In genomic region chr10:51709324-51709972, GRCh38 we compare ENCODE assay signal across 1 cellular context.
TF ChIP-seq lines count a peak whose summit lies in the region.

No MANE protein-coding gene starts in this region.

TF ChIP-seq in WTC11, 78 proteins besides CTCF, POLR2A, EP300 and RAD21 (continued from another document):
- TF ChIP-seq STAT6 (CRISPR knock-in tag; conservative IDR thresholded peaks at IDR 0.05; ENCODE audit: low read depth) (no peak), SOX15 (CRISPR knock-in tag; IDR thresholded peaks at IDR 0.05) (no peak), NFYB (CRISPR knock-in tag; conservative IDR thresholded peaks at IDR 0.05; ENCODE audit: low read depth) (no peak), RORB (CRISPR knock-in tag; IDR thresholded peaks at IDR 0.05) (no peak), ATF1 (CRISPR knock-in tag; IDR thresholded peaks at IDR 0.05) (no peak)
- TF ChIP-seq, protein P1, sequence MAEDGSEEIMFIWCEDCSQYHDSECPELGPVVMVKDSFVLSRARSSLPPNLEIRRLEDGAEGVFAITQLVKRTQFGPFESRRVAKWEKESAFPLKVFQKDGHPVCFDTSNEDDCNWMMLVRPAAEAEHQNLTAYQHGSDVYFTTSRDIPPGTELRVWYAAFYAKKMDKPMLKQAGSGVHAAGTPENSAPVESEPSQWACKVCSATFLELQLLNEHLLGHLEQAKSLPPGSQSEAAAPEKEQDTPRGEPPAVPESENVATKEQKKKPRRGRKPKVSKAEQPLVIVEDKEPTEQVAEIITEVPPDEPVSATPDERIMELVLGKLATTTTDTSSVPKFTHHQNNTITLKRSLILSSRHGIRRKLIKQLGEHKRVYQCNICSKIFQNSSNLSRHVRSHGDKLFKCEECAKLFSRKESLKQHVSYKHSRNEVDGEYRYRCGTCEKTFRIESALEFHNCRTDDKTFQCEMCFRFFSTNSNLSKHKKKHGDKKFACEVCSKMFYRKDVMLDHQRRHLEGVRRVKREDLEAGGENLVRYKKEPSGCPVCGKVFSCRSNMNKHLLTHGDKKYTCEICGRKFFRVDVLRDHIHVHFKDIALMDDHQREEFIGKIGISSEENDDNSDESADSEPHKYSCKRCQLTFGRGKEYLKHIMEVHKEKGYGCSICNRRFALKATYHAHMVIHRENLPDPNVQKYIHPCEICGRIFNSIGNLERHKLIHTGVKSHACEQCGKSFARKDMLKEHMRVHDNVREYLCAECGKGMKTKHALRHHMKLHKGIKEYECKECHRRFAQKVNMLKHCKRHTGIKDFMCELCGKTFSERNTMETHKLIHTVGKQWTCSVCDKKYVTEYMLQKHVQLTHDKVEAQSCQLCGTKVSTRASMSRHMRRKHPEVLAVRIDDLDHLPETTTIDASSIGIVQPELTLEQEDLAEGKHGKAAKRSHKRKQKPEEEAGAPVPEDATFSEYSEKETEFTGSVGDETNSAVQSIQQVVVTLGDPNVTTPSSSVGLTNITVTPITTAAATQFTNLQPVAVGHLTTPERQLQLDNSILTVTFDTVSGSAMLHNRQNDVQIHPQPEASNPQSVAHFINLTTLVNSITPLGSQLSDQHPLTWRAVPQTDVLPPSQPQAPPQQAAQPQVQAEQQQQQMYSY (CRISPR knock-in tag; IDR thresholded peaks at IDR 0.05): no peak
TF ChIP-seq in WTC11: peak in this region for 0.
